27 cellular contexts compared by ENCODE assay signal in genomic region chr6:128966934-128967333, GRCh38.
"Had no signal": no experiment of that assay in that cellular context is flagged by ENCODE, and none has a peak within 500 bp of the region (broad histone marks: within the 10 kb centered on the region; RNA-seq: fewer than 3 reads in every experiment).

No MANE protein-coding gene starts in this region.

- H3K4me3 Mint-ChIP-seq: activated CD8-positive, alpha-beta T cell treated with anti-CD3 and anti-CD28 coated beads for 36 hours; activated naive CD4-positive, alpha-beta T cell treated with anti-CD3 and anti-CD28 coated beads for 36 hours; activated naive CD4-positive, alpha-beta T cell treated with anti-CD3 and anti-CD28 coated beads, Interleukin-2, amount 50 U/mL, for 24 hours; activated naive CD8-positive, alpha-beta T cell treated with anti-CD3 and anti-CD28 coated beads for 36 hours; activated naive CD8-positive, alpha-beta T cell treated with anti-CD3 and anti-CD28 coated beads, Interleukin-2, amount 50 U/mL, for 24 hours; activated T-cell treated with anti-CD3 and anti-CD28 coated beads, Interleukin-2, amount 50 U/mL, for 4 hours; activated T-helper 17 cell treated with anti-CD3 and anti-CD28 coated beads, Interleukin-2, amount 50 U/mL, for 72 hours; effector memory CD8-positive, alpha-beta T cell had no signal

- H3K27me3 Mint-ChIP-seq: activated naive CD4-positive, alpha-beta T cell treated with anti-CD3 and anti-CD28 coated beads, Interleukin-2, amount 50 U/mL, for 24 hours; effector memory CD8-positive, alpha-beta T cell had no signal

- DNase-seq: activated CD4-positive, alpha-beta T cell treated with anti-CD3 and anti-CD28 coated beads for 48 hours; activated CD4-positive, alpha-beta T cell treated with anti-CD3 and anti-CD28 coated beads, Interleukin-2, amount 50 U/mL, for 1 hour; activated CD4-positive, alpha-beta T cell treated with anti-CD3 and anti-CD28 coated beads, Interleukin-2, amount 50 U/mL, for 48 hours; activated CD8-positive, alpha-beta memory T cell treated with anti-CD3 and anti-CD28 coated beads for 24 hours; activated CD8-positive, alpha-beta T cell treated with anti-CD3 and anti-CD28 coated beads for 36 hours; activated effector memory CD4-positive, alpha-beta T cell treated with Interleukin-2 at 50 U/mL for 16 hours; activated naive CD4-positive, alpha-beta T cell treated with anti-CD3 and anti-CD28 coated beads for 36 hours; activated naive CD8-positive, alpha-beta T cell treated with anti-CD3 and anti-CD28 coated beads for 36 hours; activated naive CD8-positive, alpha-beta T cell treated with anti-CD3 and anti-CD28 coated beads, Interleukin-2, amount 50 U/mL, for 24 hours; activated T-cell treated with anti-CD3 and anti-CD28 coated beads, Interleukin-2, amount 50 U/mL, for 4 hours; adrenal gland; amygdala; aorta; body of pancreas; caudate nucleus; cortex of kidney; dermis blood vessel endothelial cell; effector CD4-positive, alpha-beta T cell; effector memory CD8-positive, alpha-beta T cell; esophagus squamous epithelium; foreskin melanocyte; heart right ventricle; T-helper 2 cell had no signal

- H3K27ac ChIP-seq: adrenal gland, body of pancreas, epithelial cell of prostate, esophagus squamous epithelium, gastroesophageal sphincter had no signal

- ATAC-seq: activated CD8-positive, alpha-beta T cell treated with anti-CD3 and anti-CD28 coated beads for 36 hours; activated naive CD8-positive, alpha-beta T cell treated with anti-CD3 and anti-CD28 coated beads, Interleukin-2, amount 50 U/mL, for 24 hours; activated T-cell treated with anti-CD3 and anti-CD28 coated beads, Interleukin-2, amount 50 U/mL, for 4 hours; activated T-helper 17 cell treated with anti-CD3 and anti-CD28 coated beads, Interleukin-2, amount 50 U/mL, for 72 hours; body of pancreas; effector memory CD8-positive, alpha-beta T cell; gastroesophageal sphincter; heart right ventricle had no signal

- H3K36me3 ChIP-seq: adrenal gland, esophagus squamous epithelium, gastroesophageal sphincter, heart right ventricle had no signal

- H3K27ac Mint-ChIP-seq: activated CD8-positive, alpha-beta T cell treated with anti-CD3 and anti-CD28 coated beads for 36 hours; activated naive CD4-positive, alpha-beta T cell treated with anti-CD3 and anti-CD28 coated beads for 36 hours; activated naive CD4-positive, alpha-beta T cell treated with anti-CD3 and anti-CD28 coated beads, Interleukin-2, amount 50 U/mL, for 24 hours; activated naive CD8-positive, alpha-beta T cell treated with anti-CD3 and anti-CD28 coated beads for 36 hours; activated naive CD8-positive, alpha-beta T cell treated with anti-CD3 and anti-CD28 coated beads, Interleukin-2, amount 50 U/mL, for 24 hours; activated T-helper 17 cell treated with anti-CD3 and anti-CD28 coated beads, Interleukin-2, amount 50 U/mL, for 72 hours; effector memory CD8-positive, alpha-beta T cell had no signal

- H3K4me3 ChIP-seq: adrenal gland, body of pancreas, esophagus squamous epithelium, gastroesophageal sphincter, heart right ventricle had no signal

- H3K4me1 Mint-ChIP-seq: activated naive CD4-positive, alpha-beta T cell treated with anti-CD3 and anti-CD28 coated beads, Interleukin-2, amount 50 U/mL, for 24 hours; activated naive CD8-positive, alpha-beta T cell treated with anti-CD3 and anti-CD28 coated beads for 36 hours; activated naive CD8-positive, alpha-beta T cell treated with anti-CD3 and anti-CD28 coated beads, Interleukin-2, amount 50 U/mL, for 24 hours; activated T-helper 17 cell treated with anti-CD3 and anti-CD28 coated beads, Interleukin-2, amount 50 U/mL, for 72 hours had no signal

- H3K27me3 ChIP-seq: adrenal gland, body of pancreas, esophagus squamous epithelium, gastroesophageal sphincter, heart right ventricle had no signal

- H3K36me3 Mint-ChIP-seq: activated naive CD4-positive, alpha-beta T cell treated with anti-CD3 and anti-CD28 coated beads, Interleukin-2, amount 50 U/mL, for 24 hours; activated naive CD8-positive, alpha-beta T cell treated with anti-CD3 and anti-CD28 coated beads for 36 hours had no signal

- H3K9me3 ChIP-seq: adrenal gland, body of pancreas, esophagus squamous epithelium, gastroesophageal sphincter, heart right ventricle had no signal

- H3K4me1 ChIP-seq: adrenal gland, body of pancreas, esophagus squamous epithelium, gastroesophageal sphincter had no signal

- H3K9me3 Mint-ChIP-seq: activated CD8-positive, alpha-beta T cell treated with anti-CD3 and anti-CD28 coated beads for 36 hours; activated naive CD4-positive, alpha-beta T cell treated with anti-CD3 and anti-CD28 coated beads for 36 hours; activated naive CD4-positive, alpha-beta T cell treated with anti-CD3 and anti-CD28 coated beads, Interleukin-2, amount 50 U/mL, for 24 hours; activated naive CD8-positive, alpha-beta T cell treated with anti-CD3 and anti-CD28 coated beads for 36 hours; activated naive CD8-positive, alpha-beta T cell treated with anti-CD3 and anti-CD28 coated beads, Interleukin-2, amount 50 U/mL, for 24 hours; activated T-cell treated with anti-CD3 and anti-CD28 coated beads, Interleukin-2, amount 50 U/mL, for 4 hours; activated T-helper 17 cell treated with anti-CD3 and anti-CD28 coated beads, Interleukin-2, amount 50 U/mL, for 72 hours; effector memory CD8-positive, alpha-beta T cell had no signal
